In genomic region chr5:179795863-179796833, GRCh38 we compare ENCODE assay signal across 1 cellular context.
TF ChIP-seq lines count a peak whose summit lies in the region.

No MANE protein-coding gene starts in this region.

TF ChIP-seq in GM12878, 131 proteins besides CTCF, POLR2A, EP300 and RAD21 (continued from another document):
- TF ChIP-seq ZNF592 (IDR thresholded peaks at IDR 0.05) (peak; percentile 88), CBX3 (IDR thresholded peaks at IDR 0.05; ENCODE audit: borderline replicate concordance, low read depth) (no peak), TCF12 (IDR thresholded peaks at IDR 0.05; ENCODE audit: low read depth, low read length) (no peak), SMARCA5 (IDR thresholded peaks at IDR 0.05) (peak; percentile 93), MYC (IDR thresholded peaks at IDR 0.05; ENCODE audit: insufficient read depth, insufficient read length, insufficient replicate concordance, low read length, severe bottlenecking) (no peak), FOS (IDR thresholded peaks at IDR 0.05; ENCODE audit: borderline replicate concordance, extremely low read depth, insufficient read length) (no peak), STAT1 (conservative IDR thresholded peaks at IDR 0.05) (no peak), NR2C1 (IDR thresholded peaks at IDR 0.05) (peak; percentile 28; the same call in 1 of the 2 replicates), ATF7 (IDR thresholded peaks at IDR 0.05; ENCODE audit: low read depth) (no peak), SIN3A (IDR thresholded peaks at IDR 0.05; ENCODE audit: low read depth, low read length) (0 out of 2 replicates have a peak, but pooled peaks have one; percentile 47), SREBF1 (IDR thresholded peaks at IDR 0.05; ENCODE audit: low read length) (no peak), ZZZ3 (IDR thresholded peaks at IDR 0.05; ENCODE audit: control insufficient read depth, insufficient read length, low read depth) (no peak), RAD51 (IDR thresholded peaks at IDR 0.05) (no peak), BCL11A (IDR thresholded peaks at IDR 0.05; ENCODE audit: low read depth, low read length) (no peak)
- TF ChIP-seq, protein P1, sequence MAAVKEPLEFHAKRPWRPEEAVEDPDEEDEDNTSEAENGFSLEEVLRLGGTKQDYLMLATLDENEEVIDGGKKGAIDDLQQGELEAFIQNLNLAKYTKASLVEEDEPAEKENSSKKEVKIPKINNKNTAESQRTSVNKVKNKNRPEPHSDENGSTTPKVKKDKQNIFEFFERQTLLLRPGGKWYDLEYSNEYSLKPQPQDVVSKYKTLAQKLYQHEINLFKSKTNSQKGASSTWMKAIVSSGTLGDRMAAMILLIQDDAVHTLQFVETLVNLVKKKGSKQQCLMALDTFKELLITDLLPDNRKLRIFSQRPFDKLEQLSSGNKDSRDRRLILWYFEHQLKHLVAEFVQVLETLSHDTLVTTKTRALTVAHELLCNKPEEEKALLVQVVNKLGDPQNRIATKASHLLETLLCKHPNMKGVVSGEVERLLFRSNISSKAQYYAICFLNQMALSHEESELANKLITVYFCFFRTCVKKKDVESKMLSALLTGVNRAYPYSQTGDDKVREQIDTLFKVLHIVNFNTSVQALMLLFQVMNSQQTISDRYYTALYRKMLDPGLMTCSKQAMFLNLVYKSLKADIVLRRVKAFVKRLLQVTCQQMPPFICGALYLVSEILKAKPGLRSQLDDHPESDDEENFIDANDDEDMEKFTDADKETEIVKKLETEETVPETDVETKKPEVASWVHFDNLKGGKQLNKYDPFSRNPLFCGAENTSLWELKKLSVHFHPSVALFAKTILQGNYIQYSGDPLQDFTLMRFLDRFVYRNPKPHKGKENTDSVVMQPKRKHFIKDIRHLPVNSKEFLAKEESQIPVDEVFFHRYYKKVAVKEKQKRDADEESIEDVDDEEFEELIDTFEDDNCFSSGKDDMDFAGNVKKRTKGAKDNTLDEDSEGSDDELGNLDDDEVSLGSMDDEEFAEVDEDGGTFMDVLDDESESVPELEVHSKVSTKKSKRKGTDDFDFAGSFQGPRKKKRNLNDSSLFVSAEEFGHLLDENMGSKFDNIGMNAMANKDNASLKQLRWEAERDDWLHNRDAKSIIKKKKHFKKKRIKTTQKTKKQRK (IDR thresholded peaks at IDR 0.05; ENCODE audit: low read depth, low read length) = no peak
